Comparison of ENCODE assay signal across 21 cellular contexts in the genomic region with DNA sequence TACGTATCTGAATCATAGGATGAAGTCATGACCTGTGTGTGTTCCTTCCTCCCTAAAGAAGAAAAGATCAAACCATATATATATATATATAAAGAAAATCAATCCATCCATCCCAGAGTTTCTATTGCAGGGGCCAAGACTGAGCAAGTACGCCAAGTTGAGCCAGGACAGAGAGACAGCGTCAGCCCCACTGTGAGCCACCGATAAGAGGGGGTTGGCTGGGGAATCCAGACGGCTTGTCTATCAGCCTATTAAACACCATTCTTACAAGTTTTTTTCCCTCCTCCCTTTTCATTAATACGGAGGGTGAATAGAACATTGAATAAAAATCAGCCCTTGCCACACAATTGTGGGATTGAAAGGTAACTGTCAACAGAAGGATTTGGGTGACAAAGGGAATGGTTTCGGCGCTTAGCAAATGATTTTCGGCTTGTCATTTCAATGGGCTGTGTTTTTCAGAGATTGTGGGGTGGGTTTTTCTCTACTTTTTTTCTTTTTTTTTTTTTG.
A peak's percentile ranks its signal among the peaks of the same experiment; 100 is the strongest.
DNase-seq lines count a peak whose midpoint lies in the region; ATAC-seq, FAIRE-seq and TF ChIP-seq lines count a peak whose summit lies in the region.
"Had no signal": no experiment of that assay in that cellular context is flagged by ENCODE, and none has a peak within 500 bp of the region (broad histone marks: within the 10 kb centered on the region; RNA-seq: fewer than 3 reads in every experiment).

No MANE protein-coding gene starts in this region.

- intact Hi-C loops in K562 (cut with micrococcal nuclease): no loop called here

- ATAC-seq in K562: peak; percentile 66
- no peak for ATAC-seq in activated naive CD4-positive, alpha-beta T cell treated with anti-CD3 and anti-CD28 coated beads, Interleukin-2, amount 50 U/mL, for 72 hours
- ATAC-seq in GM21381 (IDR thresholded peaks at IDR 0.05; ENCODE audit: unreplicated experiment): no peak
- no peak for ATAC-seq in HG03108 (IDR thresholded peaks at IDR 0.05; ENCODE audit: unreplicated experiment)

- CTCF ChIA-PET in K562 (lab: Yijun Ruan, JAX; ENCODE audit: low intra/inter-chr PET ratio): no interaction called here

- POLR2A ChIA-PET in K562 (lab: Yijun Ruan, JAX): interaction anchor here (0.5 kb wide), 1 partner anchor 172 kb away, joined by 3 read pairs; no protein-coding TSS in a partner anchor

- no peak for TF ChIP-seq RAD21 in K562 (CRISPR knock-in tag; conservative IDR thresholded peaks at IDR 0.05 in 1 of 2, IDR thresholded peaks at IDR 0.05 in 1 of 2)

- H3K27me3 ChIP-seq in HAP-1 (ENCODE audit: low read depth) (no peaks in the 10 kb centered on the region), K562 (ENCODE audit: control insufficient read depth in 2 of 2, insufficient read depth in 2 of 2, low read length in 2 of 2) (peaks cover 2 to 17% of the 10 kb centered on the region in 2 experiments; a peak in 2 of 5 replicates), neuron (ENCODE audit: insufficient read depth, low read length) (no peaks in the 10 kb centered on the region)
- H3K27me3 ChIP-seq: BLaER1 had no signal

- H2AFZ ChIP-seq in K562 (ENCODE audit: low read depth, low read length) (no peak overlapping the region), neuron (ENCODE audit: low read depth, low read length) (no peak overlapping the region)

- TF ChIP-seq CTCF in K562 (IDR thresholded peaks at IDR 0.05 in 2 of 3, conservative IDR thresholded peaks at IDR 0.05 in 1 of 3; ENCODE audit: insufficient read depth in 2 of 3, low read depth in 1 of 3, low read length in 3 of 3): no peak
- TF ChIP-seq CTCF in nephron (IDR thresholded peaks at IDR 0.05; ENCODE audit: unreplicated experiment in 3 of 3): no peak

- TF ChIP-seq POLR2A in K562 (conservative IDR thresholded peaks at IDR 0.05): no peak

- H3K9ac ChIP-seq in K562 (ENCODE audit: insufficient read depth in 1 of 2, low read depth in 2 of 2, low read length in 2 of 2): no peak overlapping the region
- H3K9ac ChIP-seq: BLaER1 had no signal

- peaks cover 20% of the 10 kb centered on the region for H3K27me3 Mint-ChIP-seq in nephron (ENCODE audit: low read depth)

- H3K4me2 ChIP-seq in K562 (ENCODE audit: insufficient read depth, low read length): no peak overlapping the region
- H3K4me2 ChIP-seq: BLaER1 had no signal

- 0% methylated on average over 9 of the region's 9 CpGs for WGBS in K562 (ENCODE audit: insufficient coverage, low coverage, missing lambda C conversion rate)

- no peak for TF ChIP-seq EP300 in K562 (IDR thresholded peaks at IDR 0.05; ENCODE audit: low read length)

- H3K36me3 Mint-ChIP-seq in nephron (ENCODE audit: low read depth): no peaks in the 10 kb centered on the region
- no peaks in the 10 kb centered on the region for H3K36me3 Mint-ChIP-seq in activated naive CD4-positive, alpha-beta T cell treated with anti-CD3 and anti-CD28 coated beads, Interleukin-2, amount 50 U/mL, for 72 hours
- H3K36me3 Mint-ChIP-seq: CD14-positive monocyte; CD4-positive, alpha-beta memory T cell had no signal

- no peak for FAIRE-seq in K562 (lab: Jason Lieb, UNC)
- FAIRE-seq: A204.1, GM12892, GM18507, HTR-8/SVneo had no signal

- no peaks in the 10 kb centered on the region for H3K9me3 Mint-ChIP-seq in nephron
- H3K9me3 Mint-ChIP-seq in activated naive CD4-positive, alpha-beta T cell treated with anti-CD3 and anti-CD28 coated beads, Interleukin-2, amount 50 U/mL, for 72 hours: peaks cover 0 to 4% of the 10 kb centered on the region in 2 donors

- H3K4me3 ChIP-seq in HAP-1: no peak overlapping the region
- H3K4me3 ChIP-seq in K562: no peak overlapping the region
- H3K4me3 ChIP-seq in neuron (ENCODE audit: low read length): peak overlapping the region; percentile 2
- H3K4me3 ChIP-seq: BLaER1 had no signal

- no TSS peak for BruUV-seq in K562 (replicated peaks; lab: Mats Ljungman, UMichigan)

- 0 out of 2 replicates have a peak, but pooled peaks cover 6% of the 10 kb centered on the region for H4K20me1 ChIP-seq in K562 (replicated peaks; ENCODE audit: control insufficient read depth, insufficient read depth, low read length)
- H4K20me1 ChIP-seq: BLaER1 had no signal

- H3K27ac ChIP-seq in K562 (ENCODE audit: extremely low read depth, low read depth, low read length): no peak overlapping the region
- H3K27ac ChIP-seq: BLaER1 had no signal

- no peaks in the 10 kb centered on the region for H3K9me1 ChIP-seq in K562 (ENCODE audit: control insufficient read depth, insufficient read depth, low read length)

- H3K36me3 ChIP-seq in HAP-1 (replicated peaks) (no peaks in the 10 kb centered on the region; the same call in 1 of the 2 replicates), K562 (ENCODE audit: control insufficient read depth, insufficient read depth, low read length) (no peaks in the 10 kb centered on the region), neuron (ENCODE audit: insufficient read depth, low read length) (no peaks in the 10 kb centered on the region)
- H3K36me3 ChIP-seq: BLaER1 had no signal

- H3K27ac Mint-ChIP-seq in nephron: peak overlapping the region in 2 of 3 experiments; percentile 70 to 87
- no peak overlapping the region for H3K27ac Mint-ChIP-seq in activated naive CD4-positive, alpha-beta T cell treated with anti-CD3 and anti-CD28 coated beads, Interleukin-2, amount 50 U/mL, for 72 hours
- H3K27ac Mint-ChIP-seq: CD4-positive, alpha-beta memory T cell had no signal

- no peaks in the 10 kb centered on the region for H3K79me2 ChIP-seq in K562 (ENCODE audit: control insufficient read depth, insufficient read depth, low read length)

- H3K9me3 ChIP-seq in HAP-1 (peaks cover 6% of the 10 kb centered on the region; the same call in 1 of the 2 replicates), K562 (replicated peaks; ENCODE audit: control insufficient read depth, insufficient read depth, low read depth, low read length) (0 out of 2 replicates have a peak, but pooled peaks cover 1% of the 10 kb centered on the region), neuron (ENCODE audit: low read length) (no peaks in the 10 kb centered on the region)

- no peak overlapping the region for H3K4me3 Mint-ChIP-seq in nephron
- H3K4me3 Mint-ChIP-seq: CD14-positive monocyte; CD4-positive, alpha-beta memory T cell had no signal

- H3K4me1 Mint-ChIP-seq in nephron: peaks cover 59% of the 10 kb centered on the region
- H3K4me1 Mint-ChIP-seq: CD14-positive monocyte; CD4-positive, alpha-beta memory T cell had no signal

- H3K4me1 ChIP-seq in HAP-1 (peaks cover 47% of the 10 kb centered on the region), K562 (replicated peaks in 1 of 2; ENCODE audit: control insufficient read depth in 2 of 2, insufficient read depth in 2 of 2, low read length in 2 of 2) (no peaks in the 10 kb centered on the region), neuron (ENCODE audit: insufficient read depth, low read length) (peaks cover 68% of the 10 kb centered on the region)

- DNase-seq in HAP-1 (ENCODE audit: low spot score in 2 of 2) (peak; percentile 80 to 97), K562 (ENCODE audit: extremely low read depth in 1 of 4, low spot score in 3 of 4) (peak; percentile 28 to 47 (median 45)), NCI-H510A treated with DMSO at 0.1 percent for 48 hours (lab: John Stamatoyannopoulos, UW) (no peak)
- DNase-seq in activated naive CD4-positive, alpha-beta T cell treated with anti-CD3 and anti-CD28 coated beads, Interleukin-2, amount 50 U/mL, for 72 hours (ENCODE audit: low spot score in 2 of 2): no peak
- DNase-seq: CD4-positive, alpha-beta memory T cell; DMS153; DMS79; GDM1; HCEC 1CT; IMR-90; KBM-7 had no signal

- in situ Hi-C loops in HAP-1 (cut with MboI; ENCODE audit: low sequenced_read_pairs) (no loop called here), K562 (cut with MboI) (no loop called here)

TF ChIP-seq in K562, 482 proteins besides CTCF, POLR2A, EP300 and RAD21:
- no peak for TF ChIP-seq CREM (IDR thresholded peaks at IDR 0.05; ENCODE audit: low read depth)
- TF ChIP-seq CCAR2 (IDR thresholded peaks at IDR 0.05; ENCODE audit: low read depth, low read length): no peak
- TF ChIP-seq RB1 (IDR thresholded peaks at IDR 0.05; ENCODE audit: low read depth): no peak
- TF ChIP-seq TGIF2 (CRISPR knock-in tag; IDR thresholded peaks at IDR 0.05): no peak
- TF ChIP-seq TRIM24 (IDR thresholded peaks at IDR 0.05): no peak
- TF ChIP-seq CTCFL (IDR thresholded peaks at IDR 0.05; ENCODE audit: borderline replicate concordance, insufficient read depth, low read depth, low read length, poor library complexity, severe bottlenecking): no peak
- TF ChIP-seq ZFP30 (CRISPR knock-in tag; IDR thresholded peaks at IDR 0.05; ENCODE audit: borderline replicate concordance): no peak
- TF ChIP-seq RCOR1 (IDR thresholded peaks at IDR 0.05; ENCODE audit: borderline replicate concordance in 1 of 2, low read depth in 2 of 2, low read length in 2 of 2): no peak
- TF ChIP-seq SAFB (IDR thresholded peaks at IDR 0.05; ENCODE audit: borderline replicate concordance, low read depth, low read length): no peak
- TF ChIP-seq POLR2AphosphoS5 (IDR thresholded peaks at IDR 0.05; ENCODE audit: control insufficient read depth, insufficient read depth, low read depth, low read length): no peak
- no peak for TF ChIP-seq ZNF764 (CRISPR knock-in tag; IDR thresholded peaks at IDR 0.05; ENCODE audit: low read depth)
- no peak for TF ChIP-seq TCF7 (IDR thresholded peaks at IDR 0.05; ENCODE audit: borderline replicate concordance)
- no peak for TF ChIP-seq LARP7 (IDR thresholded peaks at IDR 0.05)
- no peak for TF ChIP-seq CAMTA2 (CRISPR knock-in tag; conservative IDR thresholded peaks at IDR 0.05)

Comparison
In these comparisons a context has a peak if more than half of its experiments do, and no peak if none do; other contexts are left out.
1. DNase-seq: peak in HAP-1 (2 of 2) and K562 (4 of 4); none in activated naive CD4-positive, alpha-beta T cell treated with anti-CD3 and anti-CD28 coated beads, Interleukin-2, amount 50 U/mL, for 72 hours (0 of 2) and NCI-H510A treated with DMSO at 0.1 percent for 48 hours (single experiment).
2. H3K27ac Mint-ChIP-seq: peak in nephron (2 of 3); none in activated naive CD4-positive, alpha-beta T cell treated with anti-CD3 and anti-CD28 coated beads, Interleukin-2, amount 50 U/mL, for 72 hours (0 of 2).